ENCODE assay signal across 1 cellular context in genomic region chr17:16910341-16910740, GRCh38.
TF ChIP-seq lines count a peak whose summit lies in the region.

No MANE protein-coding gene starts in this region.

TF ChIP-seq in endothelial cell of umbilical vein, 7 proteins besides CTCF, POLR2A, EP300 and RAD21 (continued from another document):
- TF ChIP-seq MAX (IDR thresholded peaks at IDR 0.05; ENCODE audit: insufficient read depth, insufficient read length): no peak
- no peak for TF ChIP-seq EZH2 (IDR thresholded peaks at IDR 0.05; ENCODE audit: borderline replicate concordance, low read depth, low read length, severe bottlenecking)
- TF ChIP-seq POLR2AphosphoS5 (IDR thresholded peaks at IDR 0.05; ENCODE audit: insufficient read depth, low read depth, low read length): no peak
- TF ChIP-seq FOS (IDR thresholded peaks at IDR 0.05; ENCODE audit: borderline replicate concordance, insufficient read depth, low read length): no peak
- no peak for TF ChIP-seq JUN (IDR thresholded peaks at IDR 0.05; ENCODE audit: borderline replicate concordance, insufficient read depth, insufficient read length, low read depth)
- TF ChIP-seq MYC (IDR thresholded peaks at IDR 0.05; ENCODE audit: low read depth, low read length): no peak
